ENCODE assay signal across 10 cellular contexts in the genomic region with DNA sequence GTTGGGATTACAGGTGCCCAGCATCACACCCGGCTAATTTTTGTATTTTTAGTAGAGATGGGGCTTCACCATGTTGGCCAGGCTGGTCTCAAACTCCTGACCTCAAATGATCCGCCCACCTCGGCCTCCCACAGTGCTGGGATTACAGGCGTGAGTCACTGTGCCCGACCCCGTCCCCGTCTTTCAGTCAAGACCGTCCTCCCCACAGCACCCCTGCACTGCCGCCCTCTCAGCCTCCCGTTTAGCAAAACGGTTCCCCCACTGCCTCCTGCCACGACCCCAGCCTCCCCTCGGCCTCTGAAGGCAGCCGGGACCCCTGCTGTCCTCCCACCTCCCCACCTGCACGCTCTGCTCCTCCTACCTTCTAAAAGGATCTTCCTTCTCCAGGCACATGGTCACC. TPM values are rescaled to one million over a fixed set of nuclear protein-coding genes. Genes with fewer than 3 reads are reported as not detected.
A peak's percentile ranks its signal among the peaks of the same experiment; 100 is the strongest.
DNase-seq lines count a peak whose midpoint lies in the region; ATAC-seq and TF ChIP-seq lines count a peak whose summit lies in the region.
"Not testable (repeated sequence)": the region's sequence is repeated elsewhere in the genome, so short reads cannot be mapped to it uniquely, and the experiment has no call there.
"Had no signal": no experiment of that assay in that cellular context is flagged by ENCODE, and none has a peak within 500 bp of the region (broad histone marks: within the 10 kb centered on the region; RNA-seq: fewer than 3 reads in every experiment).

No MANE protein-coding gene starts in this region.

- DNase-seq in H9; activated CD4-positive, alpha-beta T cell treated with anti-CD3 and anti-CD28 coated beads, Interleukin-2, amount 10 ng/mL, durations not matched to agents 24 days and 14 days; memory B cell (ENCODE audit: low spot score in 2 of 2); stomach: not testable (repeated sequence)
- peak; percentile 52 for DNase-seq in SW480 (ENCODE audit: low spot score)
- peak; percentile 61 to 64 for DNase-seq in activated T-cell treated with anti-CD3 and anti-CD28 coated beads, Interleukin-2, amount 50 U/mL, for 48 hours
- DNase-seq in stimulated activated CD8-positive, alpha-beta memory T cell treated with anti-CD3 and anti-CD28 coated beads, Interleukin-4, amount 100 ng/mL, for 48 hours = peak; percentile 60

- H2BK15ac ChIP-seq in H9 (ENCODE audit: low read depth, low read length) = not testable (repeated sequence)

- not testable (repeated sequence) for H3K23me2 ChIP-seq in H9 (ENCODE audit: insufficient read length, low read depth, low read length, poor library complexity, severe bottlenecking)

- WGBS in H9 (ENCODE audit: extremely low coverage, insufficient read length, low lambda C conversion rate) = no CpG with 5 or more reads among the region's 15 CpGs
- 47 to 61% (median 52%) methylated on average over 15 of the region's 15 CpGs for WGBS in stomach, 5 donors

- H4K5ac ChIP-seq in H9 (ENCODE audit: insufficient read length, low read depth, low read length) = not testable (repeated sequence)

- not testable (repeated sequence) for H2BK5ac ChIP-seq in H9 (ENCODE audit: insufficient read length, low read length)

- not testable (repeated sequence) for H3K9me3 Mint-ChIP-seq in H9; activated CD4-positive, alpha-beta T cell treated with anti-CD3 and anti-CD28 coated beads, Interleukin-2, amount 10 ng/mL, durations not matched to agents 24 days and 14 days; activated naive CD4-positive, alpha-beta T cell treated with anti-CD3 and anti-CD28 coated beads, Interleukin-2, amount 50 U/mL, for 24 hours; memory B cell

- H3K79me1 ChIP-seq in H9 (ENCODE audit: insufficient read depth, low read depth, low read length, poor library complexity, severe bottlenecking) = not testable (repeated sequence)

- not testable (repeated sequence) for H3K27me3 Mint-ChIP-seq in H9 (ENCODE audit: low read depth); activated CD4-positive, alpha-beta T cell treated with anti-CD3 and anti-CD28 coated beads, Interleukin-2, amount 10 ng/mL, durations not matched to agents 24 days and 14 days; activated naive CD4-positive, alpha-beta T cell treated with anti-CD3 and anti-CD28 coated beads, Interleukin-2, amount 50 U/mL, for 24 hours; memory B cell

- not testable (repeated sequence) for H3K27me3 ChIP-seq in H9 (ENCODE audit: insufficient read depth, low read length)
- H3K27me3 ChIP-seq in stomach = peaks cover 0 to 55% (median 0%) of the 10 kb centered on the region in 3 donors

- H2BK20ac ChIP-seq in H9 (ENCODE audit: low read depth, low read length, poor library complexity, severe bottlenecking) = not testable (repeated sequence)

- H3K79me2 ChIP-seq in H9 (ENCODE audit: insufficient read depth, low read length) = not testable (repeated sequence)

- not testable (repeated sequence) for H3K56ac ChIP-seq in H9 (ENCODE audit: insufficient read length, low read depth, low read length)

- intact Hi-C loops in activated CD4-positive, alpha-beta T cell treated with anti-CD3 and anti-CD28 coated beads, Interleukin-2, amount 10 ng/mL, durations not matched to agents 24 days and 14 days (cut with micrococcal nuclease); stomach (cut with DNase I; ENCODE audit: low total_unique reads): not testable (repeated sequence)

- H2BK12ac ChIP-seq in H9 (ENCODE audit: insufficient read length, low read depth, low read length) = not testable (repeated sequence)

- H3K4me1 Mint-ChIP-seq in H9 = peaks cover 5 to 20% of the 10 kb centered on the region in 2 experiments; a peak in 3 of 4 replicates
- peaks cover 33% of the 10 kb centered on the region for H3K4me1 Mint-ChIP-seq in activated CD4-positive, alpha-beta T cell treated with anti-CD3 and anti-CD28 coated beads, Interleukin-2, amount 10 ng/mL, durations not matched to agents 24 days and 14 days
- peaks cover 13% of the 10 kb centered on the region for H3K4me1 Mint-ChIP-seq in activated naive CD4-positive, alpha-beta T cell treated with anti-CD3 and anti-CD28 coated beads, Interleukin-2, amount 50 U/mL, for 24 hours
- peaks cover 28% of the 10 kb centered on the region for H3K4me1 Mint-ChIP-seq in memory B cell

- H3K36me3 Mint-ChIP-seq in H9 (ENCODE audit: insufficient read depth in 1 of 3, low read depth in 3 of 3); activated CD4-positive, alpha-beta T cell treated with anti-CD3 and anti-CD28 coated beads, Interleukin-2, amount 10 ng/mL, durations not matched to agents 24 days and 14 days (ENCODE audit: low read depth); activated naive CD4-positive, alpha-beta T cell treated with anti-CD3 and anti-CD28 coated beads, Interleukin-2, amount 50 U/mL, for 24 hours; memory B cell: not testable (repeated sequence)

- not testable (repeated sequence) for H4K91ac ChIP-seq in H9 (ENCODE audit: insufficient read length, low read depth, low read length)

- peak overlapping the region; percentile 26 for H3K18ac ChIP-seq in H9 (ENCODE audit: insufficient read length, low read depth, low read length)

- not testable (repeated sequence) for H3T11ph ChIP-seq in H9 (ENCODE audit: low read length)

- not testable (repeated sequence) for H2AFZ ChIP-seq in H9 (ENCODE audit: low read length)

- not testable (repeated sequence) for H4K8ac ChIP-seq in H9 (replicated peaks; ENCODE audit: insufficient read length, low read depth, low read length)

- not testable (repeated sequence) for TF ChIP-seq POLR2A in stomach (IDR thresholded peaks at IDR 0.05)

- not testable (repeated sequence) for TF ChIP-seq EP300 in stomach (IDR thresholded peaks at IDR 0.05)

- not testable (repeated sequence) for H3K36me3 ChIP-seq in stomach

- not testable (repeated sequence) for H3K4ac ChIP-seq in H9 (ENCODE audit: low read depth, low read length)

- H3K9me3 ChIP-seq in H9 (ENCODE audit: control insufficient read depth, low read depth, low read length); stomach: not testable (repeated sequence)

- not testable (repeated sequence) for H3K14ac ChIP-seq in H9 (ENCODE audit: insufficient read depth, low read length)

- H3K27ac Mint-ChIP-seq in H9 = not testable (repeated sequence)
- H3K27ac Mint-ChIP-seq in activated CD4-positive, alpha-beta T cell treated with anti-CD3 and anti-CD28 coated beads, Interleukin-2, amount 10 ng/mL, durations not matched to agents 24 days and 14 days = peak overlapping the region; percentile 95
- peak overlapping the region; percentile 51 for H3K27ac Mint-ChIP-seq in activated naive CD4-positive, alpha-beta T cell treated with anti-CD3 and anti-CD28 coated beads, Interleukin-2, amount 50 U/mL, for 24 hours
- H3K27ac Mint-ChIP-seq in memory B cell = peak overlapping the region; percentile 98

- TF ChIP-seq CTCF in H9 (conservative IDR thresholded peaks at IDR 0.05); stomach (IDR thresholded peaks at IDR 0.05): not testable (repeated sequence)

- H2AK5ac ChIP-seq in H9 (ENCODE audit: insufficient read length, low read length) = not testable (repeated sequence)

- not testable (repeated sequence) for H3K4me1 ChIP-seq in H9 (ENCODE audit: insufficient read depth, low read length)
- peaks cover 36 to 49% (median 44%) of the 10 kb centered on the region in 4 donors for H3K4me1 ChIP-seq in stomach

- H3K4me3 ChIP-seq in stomach = not testable (repeated sequence)

- ATAC-seq in memory B cell (ENCODE audit: low read depth) = not testable (repeated sequence)

- H3K4me2 ChIP-seq in H9 (ENCODE audit: insufficient read depth, insufficient read length, low read length) = not testable (repeated sequence)

- H2BK120ac ChIP-seq in H9 (ENCODE audit: low read depth, low read length, poor library complexity, severe bottlenecking) = not testable (repeated sequence)

- H4K20me1 ChIP-seq in H9 (ENCODE audit: control insufficient read depth, insufficient read depth, insufficient read length) = not testable (repeated sequence)

- H3K4me3 Mint-ChIP-seq in H9; activated naive CD4-positive, alpha-beta T cell treated with anti-CD3 and anti-CD28 coated beads, Interleukin-2, amount 50 U/mL, for 24 hours: not testable (repeated sequence)
- H3K4me3 Mint-ChIP-seq in activated CD4-positive, alpha-beta T cell treated with anti-CD3 and anti-CD28 coated beads, Interleukin-2, amount 10 ng/mL, durations not matched to agents 24 days and 14 days = peak overlapping the region; percentile 21
- H3K4me3 Mint-ChIP-seq in memory B cell = peak overlapping the region; percentile 32

- not testable (repeated sequence) for H3K27ac ChIP-seq in H9 (ENCODE audit: insufficient read length, low read depth, low read length)
- peak overlapping the region; percentile 86 to 97 (median 89) for H3K27ac ChIP-seq in stomach

- not testable (repeated sequence) for H3K23ac ChIP-seq in H9 (ENCODE audit: insufficient read length, low read depth, low read length)

- H3K9ac ChIP-seq in H9 (ENCODE audit: extremely low read depth, insufficient read length, low read length) = not testable (repeated sequence)

RNA-seq across cellular contexts. Expression of a gene that starts 26.5 kb away (rescaled TPM):
- total RNA-seq in H9 (2021) (10.1 and 12.3 TPM in 2 replicates), stomach (10 to 100 TPM; 15.8 to 67.0 (median 33.8) TPM)
- 24.5 and 28.0 TPM in 2 replicates for total RNA-seq in activated CD4-positive, alpha-beta T cell treated with anti-CD3 and anti-CD28 coated beads, Interleukin-2, amount 10 ng/mL, durations not matched to agents 24 days and 14 days
- polyA plus RNA-seq in stomach = 10 to 100 TPM; 10.2 to 17.1 (median 12.8) TPM

RNA-seq across cellular contexts. Expression of a gene that starts 31.3 kb away (rescaled TPM):
- 0.68 and 0.79 TPM in 2 replicates for total RNA-seq in H9 (2021)
- total RNA-seq in activated CD4-positive, alpha-beta T cell treated with anti-CD3 and anti-CD28 coated beads, Interleukin-2, amount 10 ng/mL, durations not matched to agents 24 days and 14 days = not detected in 2 replicates
- total RNA-seq in stomach = 1 to 10 TPM in 1 of 5 donors, not detected in 4; 6.4 TPM
- polyA plus RNA-seq in stomach = under 1 TPM in 2 of 3 donors, not detected in 1; 0.13 to 0.46 TPM
- total RNA-seq: A673 had no signal
- polyA plus RNA-seq: GM23338 had no signal
